27 cellular contexts compared by ENCODE assay signal in the genomic region with DNA sequence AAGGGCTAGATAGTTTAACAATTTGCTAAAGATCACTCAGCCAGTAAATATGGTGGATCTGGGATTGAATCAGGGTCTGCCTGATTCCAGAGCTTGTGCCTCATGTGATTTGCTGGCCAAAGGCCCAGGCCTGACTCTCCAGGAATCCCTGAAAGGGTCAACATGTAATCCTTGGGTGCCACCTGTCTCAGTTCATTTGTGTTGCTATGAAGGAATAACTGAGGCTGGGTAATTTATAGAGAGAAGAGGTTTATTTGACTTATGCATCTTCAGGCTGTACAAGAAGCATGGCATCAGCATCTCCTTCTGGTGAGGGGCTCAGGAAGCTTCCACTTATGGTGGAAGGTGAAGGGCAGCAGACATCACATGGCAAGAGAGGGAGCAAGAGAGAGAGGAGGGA.
"Had no signal": no experiment of that assay in that cellular context is flagged by ENCODE, and none has a peak within 500 bp of the region (broad histone marks: within the 10 kb centered on the region; RNA-seq: fewer than 3 reads in every experiment).

No MANE protein-coding gene starts in this region.

- H3K4me1 Mint-ChIP-seq: stimulated activated naive CD8-positive, alpha-beta T cell treated with anti-CD3 and anti-CD28 coated beads, Interleukin-15, amount 100 ng/mL, for 72 hours had no signal

- H3K36me3 Mint-ChIP-seq: memory B cell; mesothelial cell of epicardium; naive thymus-derived CD4-positive, alpha-beta T cell had no signal

- H3K4me1 ChIP-seq: esophagus squamous epithelium, parathyroid adenoma, prostate gland, right atrium auricular region, suprapubic skin, upper lobe of right lung, uterus had no signal

- H3K9me3 ChIP-seq: esophagus squamous epithelium, lower lobe of right lung, mucosa of descending colon, neutrophil, prostate gland, right atrium auricular region, suprapubic skin, transverse colon, upper lobe of right lung, uterus had no signal

- H3K9me3 Mint-ChIP-seq: memory B cell; mesothelial cell of epicardium; naive thymus-derived CD4-positive, alpha-beta T cell; neural crest cell; stimulated activated naive CD8-positive, alpha-beta T cell treated with anti-CD3 and anti-CD28 coated beads, Interleukin-15, amount 100 ng/mL, for 72 hours had no signal

- H3K27ac Mint-ChIP-seq: memory B cell; mesothelial cell of epicardium; naive thymus-derived CD4-positive, alpha-beta T cell; stimulated activated naive CD8-positive, alpha-beta T cell treated with anti-CD3 and anti-CD28 coated beads, Interleukin-15, amount 100 ng/mL, for 72 hours had no signal

- DNase-seq: dermis blood vessel endothelial cell; effector memory CD4-positive, alpha-beta T cell; esophagus squamous epithelium; hypothalamus; left ventricle myocardium superior; lower lobe of right lung; mucosa of descending colon; naive thymus-derived CD4-positive, alpha-beta T cell; stimulated activated CD4-positive, alpha-beta T cell treated with anti-CD3 and anti-CD28 coated beads, Interleukin-12 subunit alpha, Interleukin-12 subunit beta, amount 100 ng/mL, for 4 hours; stimulated activated CD4-positive, alpha-beta T cell treated with anti-CD3 and anti-CD28 coated beads, Interleukin-1b, Interleukin-23, amount 100 ng/mL, for 48 hours; stimulated activated CD4-positive, alpha-beta T cell treated with anti-CD3 and anti-CD28 coated beads, Interleukin-4, amount 100 ng/mL, for 1 hour; stimulated activated CD8-positive, alpha-beta memory T cell treated with anti-CD3 and anti-CD28 coated beads, Interleukin-4, amount 100 ng/mL, for 48 hours; stimulated activated naive CD4-positive, alpha-beta T cell; stimulated activated naive CD8-positive, alpha-beta T cell treated with anti-CD3 and anti-CD28 coated beads, Interleukin-15, amount 100 ng/mL, for 72 hours; transverse colon; upper lobe of right lung; uterus had no signal

- H3K27ac ChIP-seq: esophagus squamous epithelium, lower lobe of right lung, neutrophil, parathyroid adenoma, prostate gland, right atrium auricular region, suprapubic skin, transverse colon, upper lobe of right lung, uterus had no signal

- H3K4me3 ChIP-seq: esophagus squamous epithelium, lower lobe of right lung, mucosa of descending colon, prostate gland, right atrium auricular region, smooth muscle cell, suprapubic skin, transverse colon, upper lobe of right lung, uterus had no signal

- H3K4me3 Mint-ChIP-seq: memory B cell; mesothelial cell of epicardium; naive thymus-derived CD4-positive, alpha-beta T cell; neural crest cell; stimulated activated naive CD8-positive, alpha-beta T cell treated with anti-CD3 and anti-CD28 coated beads, Interleukin-15, amount 100 ng/mL, for 72 hours had no signal

- ATAC-seq: left ventricle myocardium superior; lower lobe of right lung; mucosa of descending colon; naive thymus-derived CD4-positive, alpha-beta T cell; sciatic nerve; stimulated activated naive CD8-positive, alpha-beta T cell treated with anti-CD3 and anti-CD28 coated beads, Interleukin-15, amount 100 ng/mL, for 72 hours had no signal

- H3K36me3 ChIP-seq: esophagus squamous epithelium, lower lobe of right lung, neutrophil, prostate gland, right atrium auricular region, suprapubic skin, transverse colon, upper lobe of right lung, uterus had no signal
